In genomic region chr10:110969183-110969582, GRCh38 we compare ENCODE assay signal across 18 cellular contexts. TPM values are rescaled to one million over a fixed set of nuclear protein-coding genes. Genes with fewer than 3 reads are reported as not detected.
DNase-seq lines count a peak whose midpoint lies in the region; ATAC-seq and TF ChIP-seq lines count a peak whose summit lies in the region.
"Had no signal": no experiment of that assay in that cellular context is flagged by ENCODE, and none has a peak within 500 bp of the region (broad histone marks: within the 10 kb centered on the region; RNA-seq: fewer than 3 reads in every experiment).

No MANE protein-coding gene starts in this region.

- peaks cover 97% of the 10 kb centered on the region for H3K79me2 ChIP-seq in GM23338 (replicated peaks; ENCODE audit: insufficient read depth)

- H3K27ac Mint-ChIP-seq in GM23338: peak overlapping the region; percentile 49; the same call in 1 of the 2 replicates
- H3K27ac Mint-ChIP-seq in central memory CD8-positive, alpha-beta T cell (ENCODE audit: low read depth): peak overlapping the region; percentile 35
- H3K27ac Mint-ChIP-seq: CD4-positive, alpha-beta T cell had no signal

- H3K4me1 Mint-ChIP-seq in GM23338: peaks cover 18% of the 10 kb centered on the region
- H3K4me1 Mint-ChIP-seq in central memory CD8-positive, alpha-beta T cell: peaks cover 55% of the 10 kb centered on the region

- no peak for TF ChIP-seq CTCF in GM23338 (conservative IDR thresholded peaks at IDR 0.05; ENCODE audit: low read depth in 2 of 2)

- no peaks in the 10 kb centered on the region for H3F3A ChIP-seq in GM23338 (replicated peaks; ENCODE audit: low read depth)

- DNase-seq in GM23338 (ENCODE audit: low spot score) (no peak), superior temporal gyrus (ENCODE audit: extremely low spot score) (no peak), NK-92 (lab: John Stamatoyannopoulos, UW; ENCODE audit: unreplicated experiment) (no peak), SHP77 (lab: John Stamatoyannopoulos, UW) (no peak)
- no peak for DNase-seq in central memory CD8-positive, alpha-beta T cell (ENCODE audit: low spot score in 2 of 2)
- DNase-seq: ACHN; AML-193; CD4-positive, alpha-beta T cell; DMS153; DMS79; GDM1; GM23248; HCEC 1CT; IMR-90 had no signal

- no peaks in the 10 kb centered on the region for H3K9me2 ChIP-seq in GM23338 (ENCODE audit: insufficient read depth)

- no peak overlapping the region for H3K27ac ChIP-seq in GM23338 (ENCODE audit: low read depth)
- peak overlapping the region; percentile 34 for H3K27ac ChIP-seq in mesodermal cell (ENCODE audit: low read depth, low read length, severe bottlenecking)
- H3K27ac ChIP-seq: C4-2B, GM23248 had no signal

- no peak overlapping the region for H3K4me3 Mint-ChIP-seq in GM23338
- H3K4me3 Mint-ChIP-seq in central memory CD8-positive, alpha-beta T cell: no peak overlapping the region
- H3K4me3 Mint-ChIP-seq: CD4-positive, alpha-beta T cell had no signal

- peaks cover 15% of the 10 kb centered on the region for H4K20me1 ChIP-seq in GM23338 (replicated peaks; ENCODE audit: insufficient read depth)

- H2AFZ ChIP-seq in GM23338: no peak overlapping the region
- H2AFZ ChIP-seq: GM23248 had no signal

- no peaks in the 10 kb centered on the region for H3K27me3 Mint-ChIP-seq in GM23338 (ENCODE audit: insufficient read depth, low read depth, poor library complexity)
- H3K27me3 Mint-ChIP-seq in central memory CD8-positive, alpha-beta T cell: no peaks in the 10 kb centered on the region
- H3K27me3 Mint-ChIP-seq: CD4-positive, alpha-beta T cell had no signal

- H3K4me3 ChIP-seq in GM23338 (no peak overlapping the region), mesodermal cell (ENCODE audit: extremely low read depth, insufficient read depth, low read length, poor library complexity, severe bottlenecking) (no peak overlapping the region)
- H3K4me3 ChIP-seq: GM23248, K562 had no signal

- ATAC-seq in GM23338 (no peak), GM19463 (IDR thresholded peaks at IDR 0.05; ENCODE audit: unreplicated experiment) (no peak)
- no peak for ATAC-seq in central memory CD8-positive, alpha-beta T cell (replicated peaks; ENCODE audit: extremely low read depth, poor library complexity, severe bottlenecking)
- ATAC-seq: K562 had no signal

- WGBS in mesodermal cell (ENCODE audit: insufficient coverage in 2 of 2), 2 experiments: 100% methylated on average over 1 of the region's 2 CpGs; no CpG with 5 or more reads in 1 of the 2 experiments

- H3K27me3 ChIP-seq in GM23338 (ENCODE audit: insufficient read depth): no peaks in the 10 kb centered on the region

- peaks cover 9% of the 10 kb centered on the region for H3K4me1 ChIP-seq in GM23338 (ENCODE audit: insufficient read depth)
- H3K4me1 ChIP-seq in mesodermal cell (ENCODE audit: control insufficient read depth, insufficient read depth, low read length, poor library complexity, severe bottlenecking): no peaks in the 10 kb centered on the region

- no peak overlapping the region for H3K4me2 ChIP-seq in GM23338

- H3K36me3 ChIP-seq in GM23338 (ENCODE audit: insufficient read depth) (no peaks in the 10 kb centered on the region), mesodermal cell (ENCODE audit: control insufficient read depth, insufficient read depth, low read length) (no peaks in the 10 kb centered on the region)

- no peaks in the 10 kb centered on the region for H3K9me3 Mint-ChIP-seq in GM23338
- H3K9me3 Mint-ChIP-seq in central memory CD8-positive, alpha-beta T cell: no peaks in the 10 kb centered on the region
- H3K9me3 Mint-ChIP-seq: CD4-positive, alpha-beta T cell had no signal

- no peaks in the 10 kb centered on the region for H3K9me3 ChIP-seq in mesodermal cell (ENCODE audit: control insufficient read depth, low read length)

- H3K36me3 Mint-ChIP-seq in GM23338 (ENCODE audit: low read depth): no peaks in the 10 kb centered on the region
- H3K36me3 Mint-ChIP-seq in central memory CD8-positive, alpha-beta T cell (ENCODE audit: insufficient read depth): peaks cover 4% of the 10 kb centered on the region

TF ChIP-seq in GM23338, 12 proteins besides CTCF, POLR2A, EP300 and RAD21 (continues in another document):
- TF ChIP-seq NANOG (IDR thresholded peaks at IDR 0.05; ENCODE audit: borderline replicate concordance): no peak
- TF ChIP-seq ZNF462 (CRISPR knock-in tag; IDR thresholded peaks at IDR 0.05): no peak
- no peak for TF ChIP-seq ZNF114 (CRISPR knock-in tag; IDR thresholded peaks at IDR 0.05)
- no peak for TF ChIP-seq ETS1 (IDR thresholded peaks at IDR 0.05)
- no peak for TF ChIP-seq POLR2AphosphoS5 (IDR thresholded peaks at IDR 0.05; ENCODE audit: low read depth)
- no peak for TF ChIP-seq EZH2phosphoT487 (IDR thresholded peaks at IDR 0.05; ENCODE audit: unreplicated experiment)
- no peak for TF ChIP-seq CREB1 (CRISPR knock-in tag; IDR thresholded peaks at IDR 0.05; ENCODE audit: low read depth)
- TF ChIP-seq JUNB (IDR thresholded peaks at IDR 0.05; ENCODE audit: unreplicated experiment): no peak

RNA-seq across cellular contexts. Expression of gene SHOC2, which starts 49.8 kb away (rescaled TPM):
- total RNA-seq in GM23338 (2014; rRNA removed; shearing (Covaris generic)): 23.3 and 30.6 TPM in 2 replicates
- 29.9 and 33.3 TPM in 2 replicates for polyA plus RNA-seq in GM23338 (2016; fragmentation: Nextera tagmentation; extraction: Ambion mirVana)
- 33.1 TPM for polyA plus RNA-seq in mesodermal cell (2013, experiment 1 of 2)
- 29.4 TPM for polyA plus RNA-seq in mesodermal cell (2013, experiment 2 of 2)

RNA-seq across cellular contexts. Expression of gene BBIP1, which starts 50.2 kb away (rescaled TPM):
- total RNA-seq in GM23338 (2014; rRNA removed; shearing (Covaris generic)): 14.8 and 20.6 TPM in 2 replicates
- 50.6 and 56.5 TPM in 2 replicates for polyA plus RNA-seq in GM23338 (2016; fragmentation: Nextera tagmentation; extraction: Ambion mirVana)
- polyA plus RNA-seq in mesodermal cell (2013, experiment 1 of 2): 46.7 TPM
- polyA plus RNA-seq in mesodermal cell (2013, experiment 2 of 2): 54.5 TPM
